Comparison of ENCODE assay signal across 15 cellular contexts in the genomic region with DNA sequence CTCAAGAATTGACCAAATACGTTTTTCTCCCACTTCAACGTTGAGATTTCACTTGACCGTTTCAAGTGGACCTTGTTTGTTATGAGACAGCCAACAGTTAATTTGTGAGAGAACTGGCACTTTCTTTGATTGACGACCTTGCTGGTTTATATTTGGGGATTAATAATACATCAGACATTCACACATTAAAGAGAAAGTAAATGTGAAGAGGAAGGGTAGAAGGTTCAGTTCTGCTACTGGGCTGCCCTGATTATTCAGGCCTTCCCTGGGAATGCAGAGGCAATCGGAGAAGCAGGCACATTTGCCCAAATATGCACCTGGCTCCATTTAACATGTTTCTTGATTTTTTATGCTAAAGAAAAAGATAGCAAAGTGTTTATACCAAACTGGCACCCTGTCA.
DNase-seq lines count a peak whose midpoint lies in the region; ATAC-seq and TF ChIP-seq lines count a peak whose summit lies in the region.
"Had no signal": no experiment of that assay in that cellular context is flagged by ENCODE, and none has a peak within 500 bp of the region (broad histone marks: within the 10 kb centered on the region; RNA-seq: fewer than 3 reads in every experiment).

No MANE protein-coding gene starts in this region.

- POLR2A ChIA-PET in WTC11 (lab: Charles Lee) = no interaction called here

- no peak overlapping the region for H3K27ac ChIP-seq in neuronal stem cell (replicated peaks; ENCODE audit: low read length)

- H3K79me1 ChIP-seq in neuronal stem cell (ENCODE audit: low read depth, low read length) = no peaks in the 10 kb centered on the region

- H3K27ac Mint-ChIP-seq in WTC11 = peak overlapping the region; percentile 57; the same call in 1 of the 2 replicates
- H3K27ac Mint-ChIP-seq: B cell; CD4-positive, alpha-beta T cell had no signal

- H2BK120ac ChIP-seq in neuronal stem cell (ENCODE audit: low read depth, low read length) = no peak overlapping the region

- no peaks in the 10 kb centered on the region for H3K9me3 ChIP-seq in neuronal stem cell (replicated peaks in 1 of 2; ENCODE audit: control insufficient read depth in 2 of 2, insufficient read depth in 1 of 2, low read depth in 1 of 2, low read length in 2 of 2)

- no peak overlapping the region for H3K4me2 ChIP-seq in neuronal stem cell (ENCODE audit: insufficient read depth, low read length, poor library complexity, severe bottlenecking)

- H3K4me3 ChIP-seq in neuronal stem cell (ENCODE audit: low read length in 2 of 2) = no peak overlapping the region

- no CpG with 5 or more reads among the region's 5 CpGs for WGBS in neuronal stem cell (ENCODE audit: extremely low coverage in 2 of 2, insufficient read length in 2 of 2, insufficient replicate concordance in 1 of 2), 2 donors

- H2BK5ac ChIP-seq in neuronal stem cell (ENCODE audit: low read length) = no peak overlapping the region

- H3K36me3 Mint-ChIP-seq in WTC11 = no peaks in the 10 kb centered on the region

- no peak overlapping the region for H2BK12ac ChIP-seq in neuronal stem cell (ENCODE audit: low read length)

- peaks cover 15% of the 10 kb centered on the region for H3K4me1 Mint-ChIP-seq in WTC11
- H3K4me1 Mint-ChIP-seq: B cell had no signal

- no peaks in the 10 kb centered on the region for H3K27me3 Mint-ChIP-seq in WTC11 (ENCODE audit: low read depth)
- H3K27me3 Mint-ChIP-seq: B cell; CD4-positive, alpha-beta T cell had no signal

- H3K27me3 ChIP-seq in neuronal stem cell (ENCODE audit: control insufficient read depth in 3 of 3, insufficient read depth in 3 of 3, low read depth in 1 of 3, low read length in 3 of 3) = no peaks in the 10 kb centered on the region

- no peak overlapping the region for H4K8ac ChIP-seq in neuronal stem cell (ENCODE audit: low read depth, low read length)

- no peaks in the 10 kb centered on the region for H3K36me3 ChIP-seq in neuronal stem cell (replicated peaks in 1 of 2; ENCODE audit: control insufficient read depth in 2 of 2, insufficient read depth in 2 of 2, low read length in 2 of 2)

- no peak overlapping the region for H3K14ac ChIP-seq in neuronal stem cell (ENCODE audit: low read length)

- no peak overlapping the region for H3K4me3 Mint-ChIP-seq in WTC11
- H3K4me3 Mint-ChIP-seq: B cell; CD4-positive, alpha-beta T cell had no signal

- H2BK15ac ChIP-seq in neuronal stem cell (ENCODE audit: low read length) = no peak overlapping the region

- H3K4ac ChIP-seq in neuronal stem cell (ENCODE audit: low read length) = no peak overlapping the region

- H4K91ac ChIP-seq in neuronal stem cell (ENCODE audit: low read depth, low read length, poor library complexity) = no peak overlapping the region

- H3K23ac ChIP-seq in neuronal stem cell (ENCODE audit: low read depth, low read length, poor library complexity) = no peak overlapping the region

- no peaks in the 10 kb centered on the region for H3K9me3 Mint-ChIP-seq in WTC11
- H3K9me3 Mint-ChIP-seq: CD4-positive, alpha-beta T cell had no signal

- no peak for ATAC-seq in WTC11
- no peak for ATAC-seq in GM19467 (IDR thresholded peaks at IDR 0.05; ENCODE audit: unreplicated experiment)
- no peak for ATAC-seq in activated CD4-positive, CD25-positive, alpha-beta regulatory T cell treated with anti-CD3 and anti-CD28 coated beads, Interleukin-2, amount 50 U/mL, for 24 hours

- TF ChIP-seq CTCF in WTC11 (IDR thresholded peaks at IDR 0.05) = no peak

- peaks cover 13 to 43% of the 10 kb centered on the region in 2 donors for H3K4me1 ChIP-seq in neuronal stem cell (ENCODE audit: control insufficient read depth in 2 of 2, insufficient read depth in 1 of 2, low read depth in 1 of 2, low read length in 2 of 2)

- no peak overlapping the region for H2AK5ac ChIP-seq in neuronal stem cell (ENCODE audit: low read depth, low read length)

- no peak overlapping the region for H3K9ac ChIP-seq in neuronal stem cell (ENCODE audit: low read depth, low read length, poor library complexity)

- CTCF ChIA-PET in WTC11 (lab: Charles Lee) = no interaction called here

- peak; percentile 26 for DNase-seq in NCI-H2029 (lab: John Stamatoyannopoulos, UW)
- DNase-seq in NCI-H2029 treated with DMSO at 0.1 percent for 48 hours (lab: John Stamatoyannopoulos, UW) = no peak
- peak; percentile 50 to 93 (median 56) for DNase-seq in NCI-H1417 (lab: John Stamatoyannopoulos, UW)
- DNase-seq in WTC11 (ENCODE audit: low spot score) = no peak
- DNase-seq in neuronal stem cell (ENCODE audit: low spot score) = no peak
- DNase-seq: C1 segment of cervical spinal cord; Calu3; CD4-positive, alpha-beta T cell; DMS 273 treated with DMSO at 0.1 percent for 48 hours; GF-D8; HCEC 1CT; IMR-90 had no signal

- peak overlapping the region; percentile 57 for H2AFZ ChIP-seq in neuronal stem cell (ENCODE audit: low read length)

- H3K18ac ChIP-seq in neuronal stem cell (ENCODE audit: low read length) = no peak overlapping the region

TF ChIP-seq in WTC11, 78 proteins besides CTCF, POLR2A, EP300 and RAD21:
- no peak for TF ChIP-seq CREM (CRISPR knock-in tag; IDR thresholded peaks at IDR 0.05)
- TF ChIP-seq, protein P1, sequence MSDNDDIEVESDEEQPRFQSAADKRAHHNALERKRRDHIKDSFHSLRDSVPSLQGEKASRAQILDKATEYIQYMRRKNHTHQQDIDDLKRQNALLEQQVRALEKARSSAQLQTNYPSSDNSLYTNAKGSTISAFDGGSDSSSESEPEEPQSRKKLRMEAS (CRISPR knock-in tag; IDR thresholded peaks at IDR 0.05) = no peak
- TF ChIP-seq JUN (CRISPR knock-in tag; IDR thresholded peaks at IDR 0.05) = no peak
- TF ChIP-seq TP53 (CRISPR knock-in tag; IDR thresholded peaks at IDR 0.05) = no peak
- TF ChIP-seq NR2C2 (CRISPR knock-in tag; IDR thresholded peaks at IDR 0.05) = no peak
- no peak for TF ChIP-seq FOXK1 (CRISPR knock-in tag; IDR thresholded peaks at IDR 0.05)
- no peak for TF ChIP-seq RORB (CRISPR knock-in tag; IDR thresholded peaks at IDR 0.05)
- no peak for TF ChIP-seq ZNF138 (CRISPR knock-in tag; conservative IDR thresholded peaks at IDR 0.05)
- no peak for TF ChIP-seq NR3C1 (CRISPR knock-in tag; conservative IDR thresholded peaks at IDR 0.05; ENCODE audit: low read depth)
- TF ChIP-seq, protein P2, sequence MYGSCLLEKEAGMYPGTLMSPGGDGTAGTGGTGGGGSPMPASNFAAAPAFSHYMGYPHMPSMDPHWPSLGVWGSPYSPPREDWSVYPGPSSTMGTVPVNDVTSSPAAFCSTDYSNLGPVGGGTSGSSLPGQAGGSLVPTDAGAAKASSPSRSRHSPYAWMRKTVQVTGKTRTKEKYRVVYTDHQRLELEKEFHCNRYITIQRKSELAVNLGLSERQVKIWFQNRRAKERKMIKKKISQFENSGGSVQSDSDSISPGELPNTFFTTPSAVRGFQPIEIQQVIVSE (CRISPR knock-in tag; IDR thresholded peaks at IDR 0.05; ENCODE audit: borderline replicate concordance) = no peak
TF ChIP-seq in WTC11: peak in this region for 0.

Comparison
In these comparisons a context has a peak if more than half of its experiments do, and no peak if none do; other contexts are left out.
1. DNase-seq: peak in NCI-H2029 (single experiment) and NCI-H1417 (3 of 3); none in NCI-H2029 treated with DMSO at 0.1 percent for 48 hours (single experiment), WTC11 (single experiment) and neuronal stem cell (single experiment).